In the genomic region with DNA sequence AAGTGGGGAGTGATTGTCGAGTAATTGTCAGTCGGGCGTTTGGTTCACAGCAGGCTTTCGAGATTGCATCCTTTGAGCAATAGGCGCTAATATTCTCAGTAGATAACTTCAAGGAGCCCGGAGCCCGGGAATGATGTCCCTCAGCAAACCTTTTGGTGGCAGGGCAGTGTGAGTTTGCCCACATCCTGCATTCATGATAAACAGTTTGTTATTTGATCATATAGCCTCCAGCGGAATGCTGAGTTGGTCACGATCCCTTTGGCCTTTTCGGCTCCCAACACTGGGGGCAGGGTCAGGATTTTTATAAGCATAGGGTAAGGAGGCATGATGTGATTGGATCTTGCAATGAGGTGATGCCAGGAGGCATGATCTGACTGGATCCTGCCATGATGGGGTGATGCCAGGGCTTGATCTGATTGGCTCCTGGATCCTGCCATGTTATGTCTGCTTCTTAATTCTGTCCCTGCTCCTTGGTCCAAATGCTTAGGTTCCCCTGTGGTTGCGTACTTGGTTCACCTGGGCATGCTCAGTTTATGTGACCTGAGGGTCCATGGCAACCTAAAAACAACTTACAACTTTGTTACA, we compare ENCODE assay signal across 18 cellular contexts. TPM values are rescaled to one million over a fixed set of nuclear protein-coding genes. Genes with fewer than 3 reads are reported as not detected.
"Had no signal": no experiment of that assay in that cellular context is flagged by ENCODE, and none has a peak within 500 bp of the region (broad histone marks: within the 10 kb centered on the region; RNA-seq: fewer than 3 reads in every experiment).

No MANE protein-coding gene starts in this region.

- H3K4me3 ChIP-seq: left lung, mucosa of descending colon, tibial artery, uterus had no signal

- DNase-seq: activated B cell treated with CpG ODN at 0.5 μM for 24 hours; activated CD4-positive, alpha-beta T cell treated with anti-CD3 and anti-CD28 coated beads, Interleukin-2, amount 10 ng/mL, durations not matched to agents 24 days and 14 days; activated naive CD4-positive, alpha-beta T cell treated with anti-CD3 and anti-CD28 coated beads, Interleukin-2, amount 10 ng/mL, durations not matched to agents 7 days and 5 days; dermis blood vessel endothelial cell; kidney; left lung; mucosa of descending colon; naive thymus-derived CD4-positive, alpha-beta T cell; posterior cingulate gyrus; retina; stimulated activated CD4-positive, alpha-beta T cell treated with anti-CD3 and anti-CD28 coated beads, Interleukin-2, amount 100 ng/mL, for 48 hours; stimulated activated naive B cell treated with anti-CD40 and anti-IgM and Interleukin-4, amounts not matched to agents 10 μg/mL and 1 μg/mL and 100 μg/mL, for 72 hours; tibial artery; uterus had no signal

RNA-seq across cellular contexts. Expression of gene IGSF23, which starts 38.2 kb away (rescaled TPM):
- total RNA-seq: activated B cell treated with CpG ODN at 0.5 μM for 24 hours; activated CD4-positive, alpha-beta T cell treated with anti-CD3 and anti-CD28 coated beads, Interleukin-2, amount 10 ng/mL, durations not matched to agents 24 days and 14 days; activated T-helper 17 cell treated with anti-CD3 and anti-CD28 coated beads, Interleukin-2, amount 50 U/mL, for 72 hours; astrocyte; chondrocyte; dermis blood vessel endothelial cell; kidney; left lung; mucosa of descending colon; naive thymus-derived CD4-positive, alpha-beta T cell; uterus had no signal
- polyA plus RNA-seq: naive thymus-derived CD4-positive, alpha-beta T cell had no signal

RNA-seq across cellular contexts. Expression of gene CEACAM20, which starts 45.7 kb away (rescaled TPM):
- total RNA-seq: activated B cell treated with CpG ODN at 0.5 μM for 24 hours; activated CD4-positive, alpha-beta T cell treated with anti-CD3 and anti-CD28 coated beads, Interleukin-2, amount 10 ng/mL, durations not matched to agents 24 days and 14 days; activated T-helper 17 cell treated with anti-CD3 and anti-CD28 coated beads, Interleukin-2, amount 50 U/mL, for 72 hours; astrocyte; chondrocyte; dermis blood vessel endothelial cell; epithelial cell of proximal tubule; kidney; left lung; naive thymus-derived CD4-positive, alpha-beta T cell had no signal
- polyA plus RNA-seq: naive thymus-derived CD4-positive, alpha-beta T cell had no signal
